1 cellular context compared by ENCODE assay signal in genomic region chr17:43003542-43004172, GRCh38.
TF ChIP-seq lines count a peak whose summit lies in the region.

No MANE protein-coding gene starts in this region.

TF ChIP-seq in HepG2, 621 proteins besides CTCF, POLR2A, EP300 and RAD21 (continues in another document):
- TF ChIP-seq PATZ1 (CRISPR knock-in tag; IDR thresholded peaks at IDR 0.05), result no peak
- TF ChIP-seq PHF8 (CRISPR knock-in tag; IDR thresholded peaks at IDR 0.05), result no peak
- peak; percentile 43; the same call in 1 of the 2 replicates for TF ChIP-seq POLR2AphosphoS5 (IDR thresholded peaks at IDR 0.05; ENCODE audit: low read depth, low read length)
- TF ChIP-seq HOXA3 (CRISPR knock-in tag; IDR thresholded peaks at IDR 0.05), result no peak
- no peak for TF ChIP-seq HDAC2 (CRISPR knock-in tag; IDR thresholded peaks at IDR 0.05)
- TF ChIP-seq ZNF687 (CRISPR knock-in tag; IDR thresholded peaks at IDR 0.05), result 0 out of 2 replicates have a peak, but pooled peaks have one; percentile 9
- no peak for TF ChIP-seq ZNF790 (CRISPR knock-in tag; IDR thresholded peaks at IDR 0.05; ENCODE audit: borderline replicate concordance)
- no peak for TF ChIP-seq ZFP91 (CRISPR knock-in tag; IDR thresholded peaks at IDR 0.05; ENCODE audit: borderline replicate concordance)
- TF ChIP-seq SETDB1 (CRISPR knock-in tag; IDR thresholded peaks at IDR 0.05; ENCODE audit: borderline replicate concordance), result no peak
- no peak for TF ChIP-seq ZNF496 (CRISPR knock-in tag; IDR thresholded peaks at IDR 0.05; ENCODE audit: insufficient replicate concordance)
- TF ChIP-seq MEF2D (CRISPR knock-in tag; IDR thresholded peaks at IDR 0.05), result 0 out of 2 replicates have a peak, but pooled peaks have one; percentile 10
- TF ChIP-seq NFE2L2 (IDR thresholded peaks at IDR 0.05; ENCODE audit: low read length), result no peak
- no peak for TF ChIP-seq KDM1A (CRISPR knock-in tag; IDR thresholded peaks at IDR 0.05)
- TF ChIP-seq RBFOX2 (IDR thresholded peaks at IDR 0.05; ENCODE audit: low read depth, low read length), result peak; percentile 50; the same call in 1 of the 2 replicates
- TF ChIP-seq WIZ (CRISPR knock-in tag; IDR thresholded peaks at IDR 0.05), result no peak
- no peak for TF ChIP-seq SP5 (CRISPR knock-in tag; IDR thresholded peaks at IDR 0.05; ENCODE audit: borderline replicate concordance, low read depth)
- TF ChIP-seq RFX3 (CRISPR knock-in tag; IDR thresholded peaks at IDR 0.05), result no peak
- no peak for TF ChIP-seq TSC22D2 (CRISPR knock-in tag; IDR thresholded peaks at IDR 0.05; ENCODE audit: borderline replicate concordance)
- TF ChIP-seq MXD1 (CRISPR knock-in tag; IDR thresholded peaks at IDR 0.05), result no peak
- no peak for TF ChIP-seq CEBPG (CRISPR knock-in tag; IDR thresholded peaks at IDR 0.05)
- TF ChIP-seq FOSL1 (CRISPR knock-in tag; IDR thresholded peaks at IDR 0.05; ENCODE audit: borderline replicate concordance), result no peak
- TF ChIP-seq PREB (CRISPR knock-in tag; IDR thresholded peaks at IDR 0.05), result no peak
- TF ChIP-seq HOXA5 (CRISPR knock-in tag; IDR thresholded peaks at IDR 0.05), result no peak
- TF ChIP-seq ZNF563 (CRISPR knock-in tag; IDR thresholded peaks at IDR 0.05), result no peak
- TF ChIP-seq AKAP8 (CRISPR knock-in tag; IDR thresholded peaks at IDR 0.05), result no peak
- TF ChIP-seq MYNN (CRISPR knock-in tag; IDR thresholded peaks at IDR 0.05; ENCODE audit: low read depth), result no peak
- no peak for TF ChIP-seq DNMT1 (CRISPR knock-in tag; IDR thresholded peaks at IDR 0.05)
- TF ChIP-seq ARID2 (CRISPR knock-in tag; IDR thresholded peaks at IDR 0.05; ENCODE audit: borderline replicate concordance), result no peak
- no peak for TF ChIP-seq TRIM24 (CRISPR knock-in tag; IDR thresholded peaks at IDR 0.05)
- no peak for TF ChIP-seq THAP11 (CRISPR knock-in tag; IDR thresholded peaks at IDR 0.05)
- no peak for TF ChIP-seq ADNP (CRISPR knock-in tag; IDR thresholded peaks at IDR 0.05)
- TF ChIP-seq HOXA7 (CRISPR knock-in tag; IDR thresholded peaks at IDR 0.05), result no peak
- TF ChIP-seq PAF1 (CRISPR knock-in tag; IDR thresholded peaks at IDR 0.05), result 0 out of 2 replicates have a peak, but pooled peaks have one; percentile 57
- TF ChIP-seq ZNF850 (CRISPR knock-in tag; conservative IDR thresholded peaks at IDR 0.05), result no peak
- no peak for TF ChIP-seq ZNF598 (CRISPR knock-in tag; IDR thresholded peaks at IDR 0.05; ENCODE audit: borderline replicate concordance)
- no peak for TF ChIP-seq ZNF768 (CRISPR knock-in tag; IDR thresholded peaks at IDR 0.05)
- TF ChIP-seq ZNF263 (CRISPR knock-in tag; IDR thresholded peaks at IDR 0.05), result peak; percentile 73
- TF ChIP-seq NFE2 (CRISPR knock-in tag; IDR thresholded peaks at IDR 0.05), result no peak
- TF ChIP-seq IKZF5 (CRISPR knock-in tag; IDR thresholded peaks at IDR 0.05), result no peak
- TF ChIP-seq SOX5 (CRISPR knock-in tag; IDR thresholded peaks at IDR 0.05; ENCODE audit: borderline replicate concordance), result 0 out of 2 replicates have a peak, but pooled peaks have one; percentile 9
- TF ChIP-seq ZNF709 (CRISPR knock-in tag; IDR thresholded peaks at IDR 0.05), result no peak
- TF ChIP-seq RORA (CRISPR knock-in tag; IDR thresholded peaks at IDR 0.05), result no peak
- TF ChIP-seq GABPB1 (CRISPR knock-in tag; IDR thresholded peaks at IDR 0.05), result no peak
- no peak for TF ChIP-seq NR2F2 (IDR thresholded peaks at IDR 0.05; ENCODE audit: borderline replicate concordance, low read depth)
- no peak for TF ChIP-seq GZF1 (CRISPR knock-in tag; IDR thresholded peaks at IDR 0.05)
- no peak for TF ChIP-seq HMGXB3 (CRISPR knock-in tag; IDR thresholded peaks at IDR 0.05; ENCODE audit: borderline replicate concordance)
- no peak for TF ChIP-seq ATF4 (CRISPR knock-in tag; IDR thresholded peaks at IDR 0.05)
- TF ChIP-seq CREM (IDR thresholded peaks at IDR 0.05), result no peak
- TF ChIP-seq CREM (CRISPR knock-in tag; IDR thresholded peaks at IDR 0.05), result no peak
